ENCODE assay signal across 9 cellular contexts in genomic region chr17:40318835-40319332, GRCh38. TPM values are rescaled to one million over a fixed set of nuclear protein-coding genes. Genes with fewer than 3 reads are reported as not detected.
DNase-seq lines count a peak whose midpoint lies in the region; ATAC-seq and TF ChIP-seq lines count a peak whose summit lies in the region.
"Had no signal": no experiment of that assay in that cellular context is flagged by ENCODE, and none has a peak within 500 bp of the region (broad histone marks: within the 10 kb centered on the region; RNA-seq: fewer than 3 reads in every experiment).

No MANE protein-coding gene starts in this region.

- H3K4me3 ChIP-seq in Panc1 (ENCODE audit: low read depth in 2 of 2, low read length in 2 of 2): peak overlapping the region; percentile 72 to 87
- H3K4me3 ChIP-seq in endodermal cell (ENCODE audit: low read length): peak overlapping the region; percentile 88

- H3K27ac Mint-ChIP-seq in Calu3 (ENCODE audit: unreplicated experiment) (peak overlapping the region; percentile 28), endodermal cell (no peak overlapping the region)

- WGBS in endodermal cell (ENCODE audit: insufficient coverage in 1 of 2, insufficient read length in 1 of 2), 2 experiments: 27 to 47% methylated on average over 5 to 13 of the region's 13 CpGs

- H3K4me1 ChIP-seq in Panc1 (ENCODE audit: control insufficient read depth, insufficient read depth, low read length): peaks cover 76% of the 10 kb centered on the region
- H3K4me1 ChIP-seq in endodermal cell (ENCODE audit: control insufficient read depth, insufficient read depth, low read length): peaks cover 12% of the 10 kb centered on the region

- H3K36me3 ChIP-seq in Panc1 (ENCODE audit: control insufficient read depth, insufficient read depth, low read length) (no peaks in the 10 kb centered on the region; the same call in 1 of the 2 replicates), endodermal cell (ENCODE audit: control insufficient read depth, insufficient read depth, low read length) (no peaks in the 10 kb centered on the region)

- intact Hi-C loops in Calu3 (cut with micrococcal nuclease; ENCODE audit: unreplicated experiment): no loop called here
- intact Hi-C loops in Panc1 (cut with micrococcal nuclease; ENCODE audit: unreplicated experiment): no loop called here

- peak overlapping the region; percentile 91 for H3K27ac ChIP-seq in Panc1 (ENCODE audit: low read length)
- H3K27ac ChIP-seq in endodermal cell (ENCODE audit: low read depth, low read length): no peak overlapping the region

- in situ Hi-C loops in Panc1 (cut with HindIII; ENCODE audit: low pct_unique_long_range_greater_than_20kb, low sequenced_read_pairs): no loop called here

- no TSS peak for BruUV-seq in Calu3 (replicated peaks; lab: Mats Ljungman, UMichigan)
- BruUV-seq in Panc1 (replicated peaks; lab: Mats Ljungman, UMichigan): no TSS peak

- H3K27me3 Mint-ChIP-seq in Calu3 (ENCODE audit: unreplicated experiment): no peaks in the 10 kb centered on the region
- H3K27me3 Mint-ChIP-seq in endodermal cell (ENCODE audit: insufficient read depth): peaks cover 20% of the 10 kb centered on the region

- H3K9me3 Mint-ChIP-seq in Calu3 (ENCODE audit: low read depth, unreplicated experiment) (no peaks in the 10 kb centered on the region), endodermal cell (no peaks in the 10 kb centered on the region)

- no peaks in the 10 kb centered on the region for H3K9me3 ChIP-seq in Panc1 (ENCODE audit: control insufficient read depth, insufficient read depth, low read depth, low read length)
- H3K9me3 ChIP-seq in endodermal cell (ENCODE audit: control insufficient read depth, low read length): no peaks in the 10 kb centered on the region

- H3K9ac ChIP-seq in endodermal cell (ENCODE audit: extremely low read depth, low read length, poor library complexity, severe bottlenecking): peak overlapping the region; percentile 77

- no peak for TF ChIP-seq CTCF in Calu3 (IDR thresholded peaks at IDR 0.05; ENCODE audit: unreplicated experiment)
- TF ChIP-seq CTCF in Panc1 (IDR thresholded peaks at IDR 0.05): no peak
- peak; percentile 27 for TF ChIP-seq CTCF in endodermal cell (conservative IDR thresholded peaks at IDR 0.05)
- TF ChIP-seq CTCF in omental fat pad (IDR thresholded peaks at IDR 0.05): no peak

- peaks cover 52% of the 10 kb centered on the region for H3K4me1 Mint-ChIP-seq in Calu3 (ENCODE audit: low read depth, unreplicated experiment)
- peaks cover 35% of the 10 kb centered on the region for H3K4me1 Mint-ChIP-seq in endodermal cell

- peak; percentile 49 for DNase-seq in Calu3
- DNase-seq in Panc1 (ENCODE audit: low read depth, low spot score): no peak
- DNase-seq in endodermal cell: peak; percentile 59
- peak; percentile 18 for DNase-seq in omental fat pad (ENCODE audit: low spot score)
- no peak for DNase-seq in stimulated activated CD4-positive, alpha-beta T cell treated with anti-CD3 and anti-CD28 coated beads, Interleukin-15, amount 100 ng/mL, for 24 hours
- DNase-seq in DMS153 (lab: John Stamatoyannopoulos, UW): no peak

- H3K27me3 ChIP-seq in Panc1 (ENCODE audit: control insufficient read depth, insufficient read depth, low read length): no peaks in the 10 kb centered on the region
- H3K27me3 ChIP-seq in endodermal cell (ENCODE audit: control insufficient read depth, insufficient read depth, low read length, poor library complexity, severe bottlenecking): peaks cover 5% of the 10 kb centered on the region

- H3K36me3 Mint-ChIP-seq in Calu3 (ENCODE audit: insufficient read depth, unreplicated experiment) (peaks cover 94% of the 10 kb centered on the region), endodermal cell (ENCODE audit: low read depth) (no peaks in the 10 kb centered on the region)

- peak overlapping the region; percentile 89 for H3K4me3 Mint-ChIP-seq in Calu3 (ENCODE audit: low read depth, unreplicated experiment)
- H3K4me3 Mint-ChIP-seq in endodermal cell: peak overlapping the region; percentile 62

- CTCF ChIA-PET in Calu3 (lab: Charles Lee) (interaction anchor here (0.5 to 36.5 kb wide), 16 partner anchors 6 to 619 kb away, joined by 3 to 1520 read pairs (median 4); partner anchors contain the start of genes ERBB2, GJD3, IGFBP4 and RARA), Panc1 (lab: Charles Lee) (interaction anchor here (0.5 to 0.7 kb wide), 3 partner anchors 11 to 22 kb away, joined by 3 read pairs; no protein-coding TSS in a partner anchor)

- POLR2A ChIA-PET in Panc1 (lab: Charles Lee): no interaction called here

- ATAC-seq in Panc1 (no peak), omental fat pad (ENCODE audit: low FRiP score) (no peak), GM21619 (IDR thresholded peaks at IDR 0.05; ENCODE audit: unreplicated experiment) (no peak), HG03432 (IDR thresholded peaks at IDR 0.05; ENCODE audit: unreplicated experiment) (no peak)

RNA-seq across cellular contexts. Expression of gene RARA, which starts 9.9 kb away (rescaled TPM):
- total RNA-seq in Calu3 (2022) (150 and 170 TPM in 2 replicates), Panc1 (2021; ENCODE audit: unreplicated experiment) (55.6 TPM), endodermal cell (10 to 100 TPM; 22.7 to 27.6 TPM), omental fat pad (10 to 100 TPM; 26.7 to 61.5 (median 35.9) TPM)
- 59.9 TPM for polyA plus RNA-seq in Panc1 (2012; ENCODE audit: insufficient read length)
- 51.2 TPM for polyA plus RNA-seq in endodermal cell (2013, experiment 1 of 2)
- 49.4 TPM for polyA plus RNA-seq in endodermal cell (2013, experiment 2 of 2)

RNA-seq across cellular contexts. Expression of gene CDC6, which starts 31.2 kb away (rescaled TPM):
- total RNA-seq in Calu3 (2022) (567 and 645 TPM in 2 replicates), Panc1 (2021; ENCODE audit: unreplicated experiment) (66.3 TPM), endodermal cell (10 to 100 TPM; 88.4 to 95.4 TPM), omental fat pad (1 to 10 TPM in 2 of 4 donors, under 1 TPM in 2; 0.56 to 4.3 (median 1.7) TPM)
- 24.3 TPM for polyA plus RNA-seq in Panc1 (2012; ENCODE audit: insufficient read length)
- 37.8 TPM for polyA plus RNA-seq in endodermal cell (2013, experiment 1 of 2)
- 33.8 TPM for polyA plus RNA-seq in endodermal cell (2013, experiment 2 of 2)

RNA-seq across cellular contexts. Expression of gene GJD3, which starts 45.7 kb away (rescaled TPM):
- total RNA-seq in Calu3 (2022): 0.44 and 0.71 TPM in 2 replicates
- total RNA-seq in Panc1 (2021; ENCODE audit: unreplicated experiment): 0.33 TPM
- polyA plus RNA-seq in Panc1 (2012; ENCODE audit: insufficient read length): 5.8 TPM
- total RNA-seq in endodermal cell: not detected
- not detected for polyA plus RNA-seq in endodermal cell (2013, experiment 1 of 2)
- not detected for polyA plus RNA-seq in endodermal cell (2013, experiment 2 of 2)
- total RNA-seq in omental fat pad: 1 to 10 TPM in 1 of 4 donors, under 1 TPM in 1, not detected in 2; 0.60 to 2.0 TPM
- total RNA-seq: HT1080 had no signal

Comparison
In these comparisons a context has a peak if more than half of its experiments do, and no peak if none do; other contexts are left out.
1. DNase-seq: peak in Calu3 (single experiment), endodermal cell (single experiment) and omental fat pad (single experiment); none in Panc1 (single experiment), stimulated activated CD4-positive, alpha-beta T cell treated with anti-CD3 and anti-CD28 coated beads, Interleukin-15, amount 100 ng/mL, for 24 hours (single experiment) and DMS153 (single experiment).
2. RNA of gene CDC6, which starts 31.2 kb away (total RNA-seq): 567 to 645 TPM in Calu3, 88.4 to 95.4 TPM in endodermal cell and 66.3 TPM in Panc1 (single experiment); 0.56 to 4.3 TPM in omental fat pad; every median in the first group is over 10 times any median in the second.